Comparison of ENCODE assay signal across 15 cellular contexts in the genomic region with DNA sequence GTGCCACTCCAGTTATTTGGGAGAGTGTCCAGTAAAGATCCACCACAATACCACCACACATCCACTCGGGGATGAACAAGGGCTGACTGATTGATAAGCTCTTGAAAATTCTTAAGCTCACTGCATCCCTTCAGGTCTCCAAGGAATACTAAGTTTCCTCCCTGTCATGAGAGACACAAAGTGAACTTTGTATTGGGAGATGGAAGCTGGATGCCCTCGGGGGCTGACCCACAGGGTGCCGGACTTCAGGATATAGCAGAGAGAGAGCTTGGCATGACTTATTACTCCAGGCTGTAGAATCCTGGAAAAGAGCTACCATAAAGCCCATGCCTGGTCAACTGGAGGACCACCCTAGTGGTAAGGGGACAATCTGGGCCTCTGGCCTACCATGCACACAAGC. TPM values are rescaled to one million over a fixed set of nuclear protein-coding genes. Genes with fewer than 3 reads are reported as not detected.
"Had no signal": no experiment of that assay in that cellular context is flagged by ENCODE, and none has a peak within 500 bp of the region (broad histone marks: within the 10 kb centered on the region; RNA-seq: fewer than 3 reads in every experiment).

No MANE protein-coding gene starts in this region.

RNA-seq across cellular contexts. Expression of a gene that starts 15.5 kb away (rescaled TPM):
- total RNA-seq: stomach, suprapubic skin, thoracic aorta, vagina had no signal

RNA-seq across cellular contexts. Expression of a gene that starts 50.0 kb away (rescaled TPM):
- total RNA-seq: stomach, subcutaneous adipose tissue, suprapubic skin, temporal lobe, thoracic aorta, thyroid gland, tibial nerve, transverse colon, upper lobe of left lung, upper lobe of right lung, ureter, urinary bladder, uterus, vagina had no signal
- polyA plus RNA-seq: stomach, thymus, urinary bladder had no signal
